11 cellular contexts compared by ENCODE assay signal in the genomic region with DNA sequence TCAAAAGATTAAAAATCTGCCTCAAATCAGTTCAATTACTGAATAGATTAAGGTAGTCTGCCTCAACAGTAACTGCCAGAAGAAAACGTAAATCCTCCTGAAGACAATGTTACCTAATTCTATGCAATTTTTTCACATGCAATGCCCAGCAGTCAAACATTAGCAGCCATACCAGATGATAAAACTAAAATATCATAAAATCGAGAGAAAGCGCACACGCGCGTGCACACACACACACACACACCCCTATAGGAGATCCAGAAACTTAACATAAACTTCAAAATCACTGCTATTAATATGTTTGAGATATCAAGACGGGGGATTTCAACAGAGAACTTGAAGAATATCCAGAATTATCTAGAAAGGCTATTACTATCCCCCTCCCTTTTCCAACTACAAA.
"Had no signal": no experiment of that assay in that cellular context is flagged by ENCODE, and none has a peak within 500 bp of the region (broad histone marks: within the 10 kb centered on the region; RNA-seq: fewer than 3 reads in every experiment).

No MANE protein-coding gene starts in this region.

- H3K9me3 ChIP-seq: HAP-1 had no signal

- DNase-seq: GM23248, GOT3, H7, H9, HCEC 1CT, HFFc6 had no signal

- H3K4me2 ChIP-seq: GM23338 had no signal

- H2AFZ ChIP-seq: GM23248, GM23338 had no signal

- H3K4me3 ChIP-seq: GM23248, GM23338, HAP-1 had no signal

- H3K36me3 ChIP-seq: HAP-1 had no signal

- H3K4me1 ChIP-seq: HAP-1 had no signal

- H3K9ac ChIP-seq: GM23248 had no signal

- H3K27ac Mint-ChIP-seq: GM23338, H9, HFFc6 had no signal

- H3K9me3 Mint-ChIP-seq: GM23338, H9, HFFc6 had no signal

- FAIRE-seq: H1, H54 had no signal

- H3K4me3 Mint-ChIP-seq: GM23338, H9, HFFc6 had no signal

- ATAC-seq: GM23338, HCT116 had no signal

- H3K27ac ChIP-seq: GM23248 had no signal
